Comparison of ENCODE assay signal across 20 cellular contexts in genomic region chr2:234699456-234699855, GRCh38.
"Had no signal": no experiment of that assay in that cellular context is flagged by ENCODE, and none has a peak within 500 bp of the region (broad histone marks: within the 10 kb centered on the region; RNA-seq: fewer than 3 reads in every experiment).

No MANE protein-coding gene starts in this region.

- H3K4me1 ChIP-seq: gastrocnemius medialis, parathyroid adenoma, stomach, testis, tibial artery, upper lobe of left lung, uterus had no signal

- H3K79me2 ChIP-seq: parathyroid adenoma had no signal

- H3K9ac ChIP-seq: parathyroid adenoma had no signal

- H3K27me3 ChIP-seq: gastrocnemius medialis, neutrophil, stomach, testis, upper lobe of left lung, uterus had no signal

- H2AFZ ChIP-seq: parathyroid adenoma had no signal

- ATAC-seq: gastrocnemius medialis; mucosa of descending colon; naive thymus-derived CD4-positive, alpha-beta T cell; sciatic nerve; stimulated activated effector memory CD8-positive, alpha-beta T cell treated with anti-CD3 and anti-CD28 coated beads, Interleukin-12 subunit alpha, Interleukin-12 subunit beta, amount 100 ng/mL, for 72 hours had no signal

- H3K36me3 ChIP-seq: gastrocnemius medialis, neutrophil, stomach, tibial artery, upper lobe of left lung, uterus had no signal

- H3K9me3 ChIP-seq: gastrocnemius medialis, neutrophil, testis had no signal

- H3K4me3 ChIP-seq: gastrocnemius medialis, mucosa of descending colon, stomach, testis, tibial artery, upper lobe of left lung, uterus had no signal

- H3K27ac ChIP-seq: gastrocnemius medialis, neutrophil, parathyroid adenoma, stomach, testis, tibial artery, upper lobe of left lung, uterus had no signal

- DNase-seq: cerebellar nuclear complex; cortex of kidney; effector CD4-positive, alpha-beta T cell; foreskin fibroblast; gastrocnemius medialis; mesenchymal stem cell; mucosa of descending colon; naive thymus-derived CD4-positive, alpha-beta T cell; stimulated activated CD4-positive, alpha-beta T cell treated with anti-CD3 and anti-CD28 coated beads, Interleukin-2, amount 100 ng/mL, for 24 hours; stimulated activated CD4-positive, alpha-beta T cell treated with anti-CD3 and anti-CD28 coated beads, Interleukin-4, amount 100 ng/mL, for 24 hours; stimulated activated naive CD4-positive, alpha-beta T cell treated with Interleukin-2 at 50 U/mL for 16 hours; stomach; testis; tibial artery; upper lobe of left lung; uterus had no signal
